Comparison of ENCODE assay signal across 15 cellular contexts in genomic region chr14:62934439-62934838, GRCh38.
DNase-seq lines count a peak whose midpoint lies in the region; ATAC-seq and TF ChIP-seq lines count a peak whose summit lies in the region.
"Had no signal": no experiment of that assay in that cellular context is flagged by ENCODE, and none has a peak within 500 bp of the region (broad histone marks: within the 10 kb centered on the region; RNA-seq: fewer than 3 reads in every experiment).

No MANE protein-coding gene starts in this region.

- H3K4me1 Mint-ChIP-seq in GM23338, result no peaks in the 10 kb centered on the region; the same call in 1 of the 3 replicates
- H3K4me1 Mint-ChIP-seq in effector memory CD8-positive, alpha-beta T cell (ENCODE audit: low read depth in 2 of 2), result no peaks in the 10 kb centered on the region
- H3K4me1 Mint-ChIP-seq: B cell had no signal

- H3K4me1 ChIP-seq in GM23338 (ENCODE audit: insufficient read depth) (peaks cover 23% of the 10 kb centered on the region), HUES48 (ENCODE audit: control insufficient read depth, insufficient read depth, low read length) (peaks cover 21% of the 10 kb centered on the region), ectodermal cell (ENCODE audit: control insufficient read depth, insufficient read depth, low read length) (peaks cover 8% of the 10 kb centered on the region)

- no peak overlapping the region; the same call in 1 of the 2 replicates for H3K27ac ChIP-seq in GM23338 (ENCODE audit: low read depth)
- peak overlapping the region; percentile 59 for H3K27ac ChIP-seq in HUES48 (ENCODE audit: low read depth, low read length)
- H3K27ac ChIP-seq in ectodermal cell (ENCODE audit: insufficient read depth, low read depth, low read length, poor library complexity, severe bottlenecking), result peak overlapping the region; percentile 60

- peaks cover 4% of the 10 kb centered on the region; the same call in 1 of the 2 replicates for H3K9me2 ChIP-seq in GM23338 (ENCODE audit: insufficient read depth)

- H3K4me3 Mint-ChIP-seq in GM23338, result no peak overlapping the region
- no peak overlapping the region for H3K4me3 Mint-ChIP-seq in effector memory CD8-positive, alpha-beta T cell
- H3K4me3 Mint-ChIP-seq: B cell; CD4-positive, alpha-beta T cell had no signal

- H3K9me3 Mint-ChIP-seq in GM23338, result no peaks in the 10 kb centered on the region
- peaks cover 10 to 17% of the 10 kb centered on the region in 2 donors for H3K9me3 Mint-ChIP-seq in effector memory CD8-positive, alpha-beta T cell

- no peak overlapping the region for H3K9ac ChIP-seq in HUES48 (ENCODE audit: low read depth, low read length)

- H3K9me3 ChIP-seq in HUES48 (ENCODE audit: control insufficient read depth, insufficient read depth, low read length), result no peaks in the 10 kb centered on the region
- no peaks in the 10 kb centered on the region for H3K9me3 ChIP-seq in ectodermal cell (ENCODE audit: control insufficient read depth, low read length)

- H3K36me3 ChIP-seq in GM23338 (ENCODE audit: insufficient read depth) (no peaks in the 10 kb centered on the region), HUES48 (ENCODE audit: control insufficient read depth, insufficient read depth, low read length) (no peaks in the 10 kb centered on the region), ectodermal cell (ENCODE audit: control insufficient read depth, insufficient read depth, low read length) (no peaks in the 10 kb centered on the region)

- ATAC-seq in GM23338 (peak; percentile 64), GM19351 (IDR thresholded peaks at IDR 0.05; ENCODE audit: unreplicated experiment) (no peak), HG03442 (IDR thresholded peaks at IDR 0.05; ENCODE audit: unreplicated experiment) (no peak), GM21737 (IDR thresholded peaks at IDR 0.05; ENCODE audit: unreplicated experiment) (no peak)
- no peak for ATAC-seq in effector memory CD8-positive, alpha-beta T cell (replicated peaks)

- peak overlapping the region; percentile 44; the same call in 1 of the 2 replicates for H3K4me2 ChIP-seq in GM23338

- H3K4me3 ChIP-seq in GM23338, result no peak overlapping the region
- no peak overlapping the region for H3K4me3 ChIP-seq in HUES48 (ENCODE audit: low read depth, low read length)
- no peak overlapping the region for H3K4me3 ChIP-seq in ectodermal cell (ENCODE audit: insufficient read depth, low read depth, low read length)

- no peaks in the 10 kb centered on the region for H3K36me3 Mint-ChIP-seq in GM23338 (ENCODE audit: low read depth)
- H3K36me3 Mint-ChIP-seq in effector memory CD8-positive, alpha-beta T cell (ENCODE audit: insufficient read depth), result no peaks in the 10 kb centered on the region

- H3F3A ChIP-seq in GM23338 (replicated peaks; ENCODE audit: low read depth), result no peaks in the 10 kb centered on the region

- peak overlapping the region; percentile 11; the same call in 1 of the 2 replicates for H2AFZ ChIP-seq in GM23338

- no peak for DNase-seq in GM23338 (ENCODE audit: low spot score)
- peak; percentile 24 for DNase-seq in NCI-H2107 (lab: John Stamatoyannopoulos, UW)
- DNase-seq in effector memory CD8-positive, alpha-beta T cell, result no peak
- DNase-seq: ACHN; C1 segment of cervical spinal cord; CD4-positive, alpha-beta T cell; DMS153; DMS79 treated with DMSO at 0.1 percent for 48 hours; EL had no signal

- TF ChIP-seq CTCF in GM23338 (conservative IDR thresholded peaks at IDR 0.05; ENCODE audit: low read depth in 2 of 2), result no peak

- no peaks in the 10 kb centered on the region for H3K27me3 Mint-ChIP-seq in GM23338 (ENCODE audit: insufficient read depth, low read depth, poor library complexity)
- no peaks in the 10 kb centered on the region for H3K27me3 Mint-ChIP-seq in effector memory CD8-positive, alpha-beta T cell
- H3K27me3 Mint-ChIP-seq: B cell; CD4-positive, alpha-beta T cell had no signal

- no peaks in the 10 kb centered on the region for H4K20me1 ChIP-seq in GM23338 (replicated peaks; ENCODE audit: insufficient read depth)

- WGBS in ectodermal cell, 2 experiments, result 14 to 27% methylated on average over 1 to 3 of the region's 3 CpGs

- no peaks in the 10 kb centered on the region for H3K79me2 ChIP-seq in GM23338 (replicated peaks; ENCODE audit: insufficient read depth)

- H3K27ac Mint-ChIP-seq in GM23338, result 0 out of 2 replicates have a peak overlapping the region, but pooled peaks have one; percentile 4
- no peak overlapping the region for H3K27ac Mint-ChIP-seq in effector memory CD8-positive, alpha-beta T cell
- H3K27ac Mint-ChIP-seq: B cell; CD4-positive, alpha-beta T cell had no signal

- H3K27me3 ChIP-seq in GM23338 (ENCODE audit: insufficient read depth) (no peaks in the 10 kb centered on the region), HUES48 (ENCODE audit: control insufficient read depth, insufficient read depth, low read length) (no peaks in the 10 kb centered on the region), ectodermal cell (ENCODE audit: control insufficient read depth, insufficient read depth, low read length, poor library complexity, severe bottlenecking) (no peaks in the 10 kb centered on the region)

TF ChIP-seq in GM23338, 12 proteins besides CTCF, POLR2A, EP300 and RAD21 (continues in another document):
- TF ChIP-seq JUNB (IDR thresholded peaks at IDR 0.05; ENCODE audit: unreplicated experiment), result no peak
- TF ChIP-seq NANOG (IDR thresholded peaks at IDR 0.05; ENCODE audit: borderline replicate concordance), result no peak
- TF ChIP-seq POLR2AphosphoS5 (IDR thresholded peaks at IDR 0.05; ENCODE audit: low read depth), result no peak
- no peak for TF ChIP-seq ETS1 (IDR thresholded peaks at IDR 0.05)
- TF ChIP-seq EZH2 (IDR thresholded peaks at IDR 0.05; ENCODE audit: low read depth, unreplicated experiment), result no peak
- TF ChIP-seq STAT1 (IDR thresholded peaks at IDR 0.05; ENCODE audit: unreplicated experiment), result no peak
- no peak for TF ChIP-seq REST (IDR thresholded peaks at IDR 0.05; ENCODE audit: unreplicated experiment)
- TF ChIP-seq EZH2phosphoT487 (IDR thresholded peaks at IDR 0.05; ENCODE audit: unreplicated experiment), result no peak
- TF ChIP-seq ZNF114 (CRISPR knock-in tag; IDR thresholded peaks at IDR 0.05), result no peak
- no peak for TF ChIP-seq CREB1 (CRISPR knock-in tag; IDR thresholded peaks at IDR 0.05; ENCODE audit: low read depth)
